ENCODE assay signal across 22 cellular contexts in the genomic region with DNA sequence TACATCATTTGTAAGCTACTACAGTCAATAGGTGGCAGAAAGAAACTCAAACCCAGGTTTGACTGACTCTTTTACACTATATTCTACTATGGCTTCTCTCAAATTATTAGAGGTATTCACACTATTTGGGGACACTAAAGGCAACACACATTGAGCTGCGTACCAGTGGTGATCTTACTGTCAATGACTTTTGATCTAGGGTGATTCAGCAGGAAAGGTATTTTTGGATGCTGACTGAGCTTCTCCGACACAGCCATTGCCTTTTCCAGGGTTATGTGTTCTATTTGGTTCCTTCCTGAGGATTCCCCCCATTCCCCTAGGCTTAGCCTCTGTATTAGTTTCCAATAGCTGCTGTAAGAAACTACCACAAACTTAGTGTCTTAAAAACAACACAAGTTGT.
"Had no signal": no experiment of that assay in that cellular context is flagged by ENCODE, and none has a peak within 500 bp of the region (broad histone marks: within the 10 kb centered on the region; RNA-seq: fewer than 3 reads in every experiment).

No MANE protein-coding gene starts in this region.

- H3K4me3 ChIP-seq: SJCRH30 had no signal

- ATAC-seq: HepG2, Panc1, PC-3 had no signal

- DNase-seq: IMR-90, Kasumi-1, MV-4-11, NCI-H1048, NCI-H1105, NCI-H1417, NCI-H146, NCI-H1694 treated with DMSO at 0.1 percent for 48 hours, NCI-H1930, NCI-H2081, NCI-H2107, NCI-H2227 treated with DMSO at 0.1 percent for 48 hours, NCI-H524, NCI-H526 treated with DMSO at 0.1 percent for 48 hours, NCI-H774, PC-3, SHP77 treated with DMSO at 0.1 percent for 48 hours, SJCRH30 had no signal

- H3K9me3 ChIP-seq: SJCRH30 had no signal

- H3K36me3 ChIP-seq: SJCRH30 had no signal

- FAIRE-seq: HepG2 had no signal

- H3K9ac ChIP-seq: KMS-11 had no signal

- H3K27ac ChIP-seq: KMS-11, RWPE1, SJCRH30 had no signal

- H3K27me3 ChIP-seq: SJCRH30 had no signal

- H3K4me2 ChIP-seq: KMS-11 had no signal

- H3K4me1 ChIP-seq: SJCRH30 had no signal
